ENCODE assay signal across 8 cellular contexts in genomic region chrX:108090474-108091265, GRCh38. TPM values are rescaled to one million over a fixed set of nuclear protein-coding genes. Genes with fewer than 3 reads are reported as not detected.
DNase-seq lines count a peak whose midpoint lies in the region; ATAC-seq and TF ChIP-seq lines count a peak whose summit lies in the region.

No MANE protein-coding gene starts in this region.

- POLR2A ChIA-PET in Caco-2 (lab: Charles Lee), result interaction anchor here (0.5 kb wide), 1 partner anchor 1447 kb away, joined by 4 read pairs; no protein-coding TSS in a partner anchor

- peaks cover 20% of the 10 kb centered on the region for H3K79me2 ChIP-seq in SU-DHL-6 (ENCODE audit: insufficient read depth, low read length)

- peak overlapping the region; percentile 91 for H3K4me2 ChIP-seq in SU-DHL-6 (ENCODE audit: low read depth, low read length, poor library complexity, severe bottlenecking)

- intact Hi-C loops in Caco-2 (cut with micrococcal nuclease; ENCODE audit: unreplicated experiment), result no loop called here
- intact Hi-C loops in head of caudate nucleus (cut with DNase I), result no loop called here

- no peaks in the 10 kb centered on the region for H3F3A ChIP-seq in SU-DHL-6 (ENCODE audit: insufficient read depth)

- H3K9me3 ChIP-seq in Caco-2, result no peaks in the 10 kb centered on the region
- no peaks in the 10 kb centered on the region for H3K9me3 ChIP-seq in SU-DHL-6 (ENCODE audit: insufficient read depth, low read length)
- no peaks in the 10 kb centered on the region for H3K9me3 ChIP-seq in iPS-20b (ENCODE audit: insufficient read depth, low read depth, low read length)
- no peaks in the 10 kb centered on the region for H3K9me3 ChIP-seq in tibial nerve

- H3K9ac ChIP-seq in SU-DHL-6 (ENCODE audit: low read length) (peak overlapping the region; percentile 75), iPS-20b (ENCODE audit: low read depth, low read length) (peak overlapping the region; percentile 92)

- TSS peak; percentile 77 for BruUV-seq in Caco-2 (replicated peaks; lab: Mats Ljungman, UMichigan)

- H4K20me1 ChIP-seq in SU-DHL-6 (ENCODE audit: low read depth, low read length), result no peaks in the 10 kb centered on the region

- WGBS in tibial nerve, 2 donors, result 1 to 46% methylated on average over 20 of the region's 20 CpGs

- H3K4me1 ChIP-seq in Caco-2 (no peaks in the 10 kb centered on the region; the same call in 1 of the 2 replicates), iPS-20b (ENCODE audit: insufficient read depth, low read length) (no peaks in the 10 kb centered on the region), tibial nerve (peaks cover 0 to 17% (median 0%) of the 10 kb centered on the region in 4 donors)

- TF ChIP-seq CTCF in Caco-2 (IDR thresholded peaks at IDR 0.05; ENCODE audit: insufficient read depth in 1 of 2, low read depth in 1 of 2, low read length in 1 of 2, severe bottlenecking in 1 of 2, unreplicated experiment in 1 of 2), result no peak
- TF ChIP-seq CTCF in SU-DHL-6 (IDR thresholded peaks at IDR 0.05; ENCODE audit: insufficient read depth, low read length, poor library complexity, severe bottlenecking), result no peak
- TF ChIP-seq CTCF in tibial nerve (IDR thresholded peaks at IDR 0.05), result no peak

- H3K27ac ChIP-seq in SU-DHL-6 (ENCODE audit: low read depth, low read length) (peak overlapping the region; percentile 55), iPS-20b (ENCODE audit: low read length) (peak overlapping the region; percentile 18), tibial nerve (peak overlapping the region; percentile 76 to 90 (median 82))

- no peak for TF ChIP-seq EP300 in tibial nerve (IDR thresholded peaks at IDR 0.05)

- CTCF ChIA-PET in Caco-2 (lab: Charles Lee), result interaction anchor here (0.6 kb wide), 1 partner anchor 214 kb away, joined by 3 read pairs; no protein-coding TSS in a partner anchor

- no peaks in the 10 kb centered on the region for H3K36me3 Mint-ChIP-seq in Caco-2 (ENCODE audit: insufficient read depth, unreplicated experiment)

- DNase-seq in Caco-2, result no peak
- DNase-seq in HCEC 1CT, result peak; percentile 34
- DNase-seq in tibial nerve (ENCODE audit: low spot score in 2 of 2), result no peak
- no peak for DNase-seq in activated T-cell treated with anti-CD3 and anti-CD28 coated beads, Interleukin-2, amount 50 U/mL, for 48 hours
- DNase-seq in head of caudate nucleus, result no peak

- no peaks in the 10 kb centered on the region for H3K36me3 ChIP-seq in Caco-2 (ENCODE audit: control insufficient read depth, insufficient read depth, low read length)
- no peaks in the 10 kb centered on the region for H3K36me3 ChIP-seq in SU-DHL-6 (ENCODE audit: low read length)
- peaks cover 12% of the 10 kb centered on the region for H3K36me3 ChIP-seq in iPS-20b (ENCODE audit: insufficient read depth, low read depth, low read length)
- peaks cover 0 to 8% (median 0%) of the 10 kb centered on the region in 3 donors for H3K36me3 ChIP-seq in tibial nerve

- H3K4me3 Mint-ChIP-seq in Caco-2 (ENCODE audit: unreplicated experiment), result no peak overlapping the region

- H3K27ac Mint-ChIP-seq in Caco-2 (ENCODE audit: unreplicated experiment), result no peak overlapping the region

- no peak for TF ChIP-seq POLR2A in tibial nerve (IDR thresholded peaks at IDR 0.05)

- H3K27me3 ChIP-seq in Caco-2 (replicated peaks; ENCODE audit: control insufficient read depth, insufficient read depth, low read length), result no peaks in the 10 kb centered on the region
- no peaks in the 10 kb centered on the region for H3K27me3 ChIP-seq in SU-DHL-6 (ENCODE audit: low read length)
- no peaks in the 10 kb centered on the region for H3K27me3 ChIP-seq in iPS-20b (ENCODE audit: insufficient read depth, low read length)
- no peaks in the 10 kb centered on the region for H3K27me3 ChIP-seq in tibial nerve

- H3K9me3 Mint-ChIP-seq in Caco-2 (ENCODE audit: unreplicated experiment), result no peaks in the 10 kb centered on the region

- H2AFZ ChIP-seq in SU-DHL-6 (ENCODE audit: low read depth, low read length, severe bottlenecking), result peak overlapping the region; percentile 48

- H3K4me3 ChIP-seq in Caco-2 (ENCODE audit: low read depth, low read length) (peak overlapping the region; percentile 65), SU-DHL-6 (ENCODE audit: insufficient read depth, low read length, poor library complexity, severe bottlenecking) (peak overlapping the region; percentile 87), iPS-20b (ENCODE audit: low read length) (peak overlapping the region; percentile 94), tibial nerve (peak overlapping the region; percentile 41 to 69 (median 54))

- no peaks in the 10 kb centered on the region for H3K27me3 Mint-ChIP-seq in Caco-2 (ENCODE audit: insufficient read depth, unreplicated experiment)

- H3K9me2 ChIP-seq in SU-DHL-6 (replicated peaks; ENCODE audit: insufficient read depth, low read length), result no peaks in the 10 kb centered on the region

- no peak for ATAC-seq in HG02623 (IDR thresholded peaks at IDR 0.05; ENCODE audit: unreplicated experiment)

- no peaks in the 10 kb centered on the region for H3K4me1 Mint-ChIP-seq in Caco-2 (ENCODE audit: low read depth, unreplicated experiment)

RNA-seq across cellular contexts. Expression of gene PSMD10, which starts 0.7 kb away (rescaled TPM):
- total RNA-seq in Caco-2 (2022), result 41.1 and 41.3 TPM in 2 replicates
- 10 to 100 TPM; 32.9 to 46.1 (median 37.8) TPM for total RNA-seq in tibial nerve

RNA-seq across cellular contexts. Expression of gene ATG4A, which starts 0.9 kb away (rescaled TPM):
- total RNA-seq in Caco-2 (2022) (3.9 and 4.6 TPM in 2 replicates), tibial nerve (10 to 100 TPM in 3 of 4 donors, 1 to 10 TPM in 1; 9.3 to 23.3 (median 11.1) TPM)

RNA-seq across cellular contexts. Expression of gene VSIG1, which starts 45.8 kb away (rescaled TPM):
- total RNA-seq in Caco-2 (2022) (not detected in 2 replicates), tibial nerve (under 1 TPM in 1 of 4 donors, not detected in 3; 0.30 TPM)

Comparison
In these comparisons a context has a peak if more than half of its experiments do, and no peak if none do; other contexts are left out.
1. H3K27ac ChIP-seq: peak in every context shown above with its lines; median percentile 82 in tibial nerve; 55 in SU-DHL-6; 18 in iPS-20b.